Comparison of ENCODE assay signal across 9 cellular contexts in genomic region chr11:7673724-7674434, GRCh38. TPM values are rescaled to one million over a fixed set of nuclear protein-coding genes. Genes with fewer than 3 reads are reported as not detected.
A peak's percentile ranks its signal among the peaks of the same experiment; 100 is the strongest.
DNase-seq lines count a peak whose midpoint lies in the region; ATAC-seq, FAIRE-seq and TF ChIP-seq lines count a peak whose summit lies in the region.
"Had no signal": no experiment of that assay in that cellular context is flagged by ENCODE, and none has a peak within 500 bp of the region (broad histone marks: within the 10 kb centered on the region; RNA-seq: fewer than 3 reads in every experiment).

No MANE protein-coding gene starts in this region.

- no TSS peak for BruUV-seq in endothelial cell of umbilical vein (replicated peaks; lab: Mats Ljungman, UMichigan)

- no peaks in the 10 kb centered on the region for H3K9me3 ChIP-seq in endothelial cell of umbilical vein (replicated peaks; ENCODE audit: control insufficient read depth, insufficient read depth, low read length)
- no peaks in the 10 kb centered on the region for H3K9me3 ChIP-seq in muscle layer of duodenum (ENCODE audit: control insufficient read depth in 1 of 2, low read length in 2 of 2)

- TF ChIP-seq POLR2A in endothelial cell of umbilical vein (IDR thresholded peaks at IDR 0.05; ENCODE audit: low read depth, low read length): no peak

- H3K27ac ChIP-seq in endothelial cell of umbilical vein (ENCODE audit: insufficient read depth, low read depth, low read length) (no peak overlapping the region), muscle layer of duodenum (ENCODE audit: low read length) (no peak overlapping the region)

- H3K4me3 ChIP-seq in endothelial cell of umbilical vein (replicated peaks in 1 of 3; ENCODE audit: insufficient read depth in 1 of 3, low read depth in 1 of 3, low read length in 3 of 3) (peak overlapping the region; percentile 25 to 44 (median 32)), muscle layer of duodenum (ENCODE audit: low read depth in 1 of 2, low read length in 2 of 2) (peak overlapping the region; percentile 22 to 60)

- TF ChIP-seq CTCF in endothelial cell of umbilical vein (IDR thresholded peaks at IDR 0.05; ENCODE audit: extremely low read depth in 1 of 2, insufficient read depth in 1 of 2, low read depth in 1 of 2, low read length in 2 of 2): no peak

- CTCF ChIA-PET in endothelial cell of umbilical vein (lab: Charles Lee): interaction anchor here (1.4 to 1.5 kb wide), 2 partner anchors 9 to 21 kb away, joined by 3 to 6 read pairs; no protein-coding TSS in a partner anchor

- DNase-seq in activated CD4-positive, alpha-beta T cell treated with anti-CD3 and anti-CD28 coated beads for 48 hours: peak; percentile 52
- no peak for DNase-seq in activated CD4-positive, alpha-beta T cell treated with anti-CD3 and anti-CD28 coated beads, Interleukin-2, amount 50 U/mL, for 1 hour
- DNase-seq in NCI-H510A treated with DMSO at 0.1 percent for 48 hours (lab: John Stamatoyannopoulos, UW) (peak; percentile 35), endothelial cell of umbilical vein (ENCODE audit: low read depth, low spot score) (no peak), D341Med (ENCODE audit: low spot score) (no peak), NAMALWA (ENCODE audit: low spot score) (no peak)

- no peak for FAIRE-seq in endothelial cell of umbilical vein (lab: Jason Lieb, UNC)

- H3K27me3 ChIP-seq in endothelial cell of umbilical vein (ENCODE audit: control insufficient read depth in 2 of 2, insufficient read depth in 2 of 2, low read length in 2 of 2): peaks cover 0 to 4% of the 10 kb centered on the region in 2 experiments
- peaks cover 5% of the 10 kb centered on the region for H3K27me3 ChIP-seq in muscle layer of duodenum (ENCODE audit: low read depth, low read length)

- POLR2A ChIA-PET in endothelial cell of umbilical vein (lab: Charles Lee): no interaction called here

- intact Hi-C loops in endothelial cell of umbilical vein (cut with micrococcal nuclease): loop anchor here (1.0 to 5.0 kb wide), 2 partner anchors 161 to 313 kb away; partner anchors contain the start of genes EIF3F and PPFIBP2

- no peak for ATAC-seq in GM18519 (IDR thresholded peaks at IDR 0.05; ENCODE audit: low FRiP score, unreplicated experiment)

- peaks cover 4% of the 10 kb centered on the region for H3K4me1 ChIP-seq in endothelial cell of umbilical vein (ENCODE audit: control insufficient read depth, extremely low read depth, insufficient read depth, low read length)
- H3K4me1 ChIP-seq in muscle layer of duodenum (ENCODE audit: control insufficient read depth in 1 of 2, insufficient read depth in 2 of 2, low read length in 2 of 2): peaks cover 0 to 6% of the 10 kb centered on the region in 2 donors

- no peaks in the 10 kb centered on the region for H3K36me3 ChIP-seq in endothelial cell of umbilical vein (ENCODE audit: control insufficient read depth in 2 of 2, extremely low read depth in 1 of 2, insufficient read depth in 2 of 2, low read length in 2 of 2)
- no peaks in the 10 kb centered on the region for H3K36me3 ChIP-seq in muscle layer of duodenum (ENCODE audit: control insufficient read depth in 1 of 2, insufficient read depth in 2 of 2, low read length in 2 of 2)

- peak overlapping the region; percentile 89 for H2AFZ ChIP-seq in endothelial cell of umbilical vein (ENCODE audit: low read depth, low read length)

- H3K9ac ChIP-seq in endothelial cell of umbilical vein (replicated peaks; ENCODE audit: extremely low read depth, insufficient read depth, low read length): no peak overlapping the region

- no peaks in the 10 kb centered on the region for H4K20me1 ChIP-seq in endothelial cell of umbilical vein (replicated peaks; ENCODE audit: control insufficient read depth, extremely low read depth, insufficient read depth, low read length)

- H3K79me2 ChIP-seq in endothelial cell of umbilical vein (ENCODE audit: control insufficient read depth, insufficient read depth, low read length): no peaks in the 10 kb centered on the region

- H3K9me1 ChIP-seq in endothelial cell of umbilical vein (replicated peaks; ENCODE audit: control insufficient read depth, extremely low read depth, insufficient read depth, low read length): no peaks in the 10 kb centered on the region

- dilution Hi-C loops in endothelial cell of umbilical vein (cut with MboI; ENCODE audit: extremely low pct_ligation_motif_present, low sequenced_read_pairs): no loop called here

- peak overlapping the region; percentile 51 for H3K4me2 ChIP-seq in endothelial cell of umbilical vein (ENCODE audit: insufficient read depth, low read length)

TF ChIP-seq in endothelial cell of umbilical vein, 7 proteins besides CTCF, POLR2A, EP300 and RAD21:
- TF ChIP-seq GATA2 (IDR thresholded peaks at IDR 0.05; ENCODE audit: insufficient read depth, insufficient read length, low read depth, low read length) (no peak), MAX (IDR thresholded peaks at IDR 0.05; ENCODE audit: insufficient read depth, insufficient read length) (no peak), MYC (IDR thresholded peaks at IDR 0.05; ENCODE audit: low read depth, low read length) (no peak), FOS (IDR thresholded peaks at IDR 0.05; ENCODE audit: borderline replicate concordance, insufficient read depth, low read length) (no peak), POLR2AphosphoS5 (IDR thresholded peaks at IDR 0.05; ENCODE audit: insufficient read depth, low read depth, low read length) (no peak), JUN (IDR thresholded peaks at IDR 0.05; ENCODE audit: borderline replicate concordance, insufficient read depth, insufficient read length, low read depth) (no peak), EZH2 (IDR thresholded peaks at IDR 0.05; ENCODE audit: borderline replicate concordance, low read depth, low read length, severe bottlenecking) (no peak)

RNA-seq across cellular contexts. Expression of gene CYB5R2, which starts 0.6 kb away (rescaled TPM):
- 4.2 and 4.8 TPM in 2 replicates for total RNA-seq in endothelial cell of umbilical vein
- polyA plus RNA-seq in endothelial cell of umbilical vein: 5.0 TPM in 2 replicates
- polyA plus RNA-seq in endothelial cell of umbilical vein (2011; cell fraction: cytosol; rRNA removed): 4.5 and 5.1 TPM in 2 replicates
- polyA plus RNA-seq in endothelial cell of umbilical vein (2011; cell fraction: nucleus; rRNA removed): 7.5 and 8.9 TPM in 2 replicates
- 4.2 and 6.6 TPM in 2 replicates for polyA plus RNA-seq in endothelial cell of umbilical vein (2012)
- 2.8 and 5.6 TPM in 2 replicates for polyA minus RNA-seq in endothelial cell of umbilical vein
- not detected for polyA minus RNA-seq in endothelial cell of umbilical vein (2011; cell fraction: cytosol; rRNA and poly(A)+ RNA removed)
- 0.34 and 1.4 TPM in 2 replicates for polyA minus RNA-seq in endothelial cell of umbilical vein (2011; cell fraction: nucleus; rRNA and poly(A)+ RNA removed)

RNA-seq across cellular contexts. Expression of gene OVCH2, which starts 32.4 kb away (rescaled TPM):
- not detected in 2 replicates for total RNA-seq in endothelial cell of umbilical vein
- polyA plus RNA-seq in endothelial cell of umbilical vein: not detected in 2 replicates
- polyA plus RNA-seq in endothelial cell of umbilical vein (2011; cell fraction: cytosol; rRNA removed): not detected in 2 replicates
- polyA plus RNA-seq in endothelial cell of umbilical vein (2011; cell fraction: nucleus; rRNA removed): 0.08 TPM in 1 of 2 replicates, not detected in the other
- not detected in 2 replicates for polyA plus RNA-seq in endothelial cell of umbilical vein (2012)
- polyA minus RNA-seq in endothelial cell of umbilical vein: not detected in 2 replicates
- not detected for polyA minus RNA-seq in endothelial cell of umbilical vein (2011; cell fraction: cytosol; rRNA and poly(A)+ RNA removed)
- polyA minus RNA-seq in endothelial cell of umbilical vein (2011; cell fraction: nucleus; rRNA and poly(A)+ RNA removed): not detected in 2 replicates
- total RNA-seq: Daoy had no signal

Comparison
In these comparisons a context has a peak if more than half of its experiments do, and no peak if none do; other contexts are left out.
1. DNase-seq: peak in activated CD4-positive, alpha-beta T cell treated with anti-CD3 and anti-CD28 coated beads for 48 hours (single experiment) and NCI-H510A treated with DMSO at 0.1 percent for 48 hours (single experiment); none in activated CD4-positive, alpha-beta T cell treated with anti-CD3 and anti-CD28 coated beads, Interleukin-2, amount 50 U/mL, for 1 hour (single experiment), endothelial cell of umbilical vein (single experiment), D341Med (single experiment) and NAMALWA (single experiment).